Comparison of ENCODE assay signal across 12 cellular contexts in the genomic region with DNA sequence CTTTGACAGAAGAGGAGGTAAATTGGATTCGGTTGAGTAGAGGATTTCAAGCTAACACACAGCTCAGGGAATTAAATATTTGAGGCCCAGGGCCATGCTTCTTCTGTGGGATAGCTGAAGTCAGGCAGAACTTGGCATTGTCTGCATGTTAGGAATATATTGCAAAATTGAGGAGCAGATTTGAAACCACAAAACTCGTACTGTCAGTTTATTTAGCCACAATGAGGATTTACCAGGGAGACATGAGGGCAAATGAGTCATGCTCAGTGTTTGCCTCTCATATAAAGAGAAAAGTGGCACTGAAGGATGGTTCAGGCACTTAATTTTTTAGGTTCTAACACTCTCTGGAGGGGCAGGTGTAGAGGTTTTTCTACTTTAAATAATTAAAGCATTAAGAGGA.
DNase-seq lines count a peak whose midpoint lies in the region; ATAC-seq and TF ChIP-seq lines count a peak whose summit lies in the region.
"Had no signal": no experiment of that assay in that cellular context is flagged by ENCODE, and none has a peak within 500 bp of the region (broad histone marks: within the 10 kb centered on the region; RNA-seq: fewer than 3 reads in every experiment).

No MANE protein-coding gene starts in this region.

- no peak for TF ChIP-seq CTCF in HFF-Myc (IDR thresholded peaks at IDR 0.05; ENCODE audit: low read depth, low read length, missing control alignments)

- no peak overlapping the region for H3K4me3 ChIP-seq in HFF-Myc (replicated peaks; ENCODE audit: low read depth, low read length)

- ATAC-seq in sciatic nerve = peak; percentile 83
- no peak for ATAC-seq in GM18520 (IDR thresholded peaks at IDR 0.05; ENCODE audit: unreplicated experiment)
- ATAC-seq in HG03039 (IDR thresholded peaks at IDR 0.05; ENCODE audit: unreplicated experiment) = no peak

- DNase-seq in HFF-Myc (ENCODE audit: extremely low read depth, low read depth) (peak; percentile 33), OCI-M1 (lab: John Stamatoyannopoulos, UW) (peak; percentile 20), dedifferentiated amniotic fluid mesenchymal stem cell (ENCODE audit: extremely low spot score) (peak; percentile 18), sciatic nerve (ENCODE audit: low spot score) (no peak), GF-D8 (lab: John Stamatoyannopoulos, UW) (no peak)
- no peak for DNase-seq in effector CD4-positive, alpha-beta T cell
- DNase-seq: COR-L47, Karpas-422, left cardiac atrium, nephron progenitor cell had no signal

- intact Hi-C loops in sciatic nerve (cut with DNase I) = no loop called here

Comparison
In these comparisons a context has a peak if more than half of its experiments do, and no peak if none do; other contexts are left out.
1. DNase-seq: peak in HFF-Myc (single experiment), OCI-M1 (single experiment) and dedifferentiated amniotic fluid mesenchymal stem cell (single experiment); none in sciatic nerve (single experiment), effector CD4-positive, alpha-beta T cell (single experiment) and GF-D8 (single experiment).